In genomic region chr4:15792974-15793373, GRCh38 we compare ENCODE assay signal across 20 cellular contexts. TPM values are rescaled to one million over a fixed set of nuclear protein-coding genes. Genes with fewer than 3 reads are reported as not detected.
DNase-seq lines count a peak whose midpoint lies in the region; ATAC-seq and TF ChIP-seq lines count a peak whose summit lies in the region.
"Had no signal": no experiment of that assay in that cellular context is flagged by ENCODE, and none has a peak within 500 bp of the region (broad histone marks: within the 10 kb centered on the region; RNA-seq: fewer than 3 reads in every experiment).

No MANE protein-coding gene starts in this region.

- H3K4me3 Mint-ChIP-seq in activated CD4-positive, alpha-beta T cell treated with anti-CD3 and anti-CD28 coated beads, Interleukin-2, amount 10 ng/mL, durations not matched to agents 24 days and 14 days: no peak overlapping the region
- no peak overlapping the region for H3K4me3 Mint-ChIP-seq in activated CD4-positive, alpha-beta T cell treated with anti-CD3 and anti-CD28 coated beads for 36 hours
- H3K4me3 Mint-ChIP-seq in glutamatergic neuron (ENCODE audit: unreplicated experiment): peak overlapping the region; percentile 65
- H3K4me3 Mint-ChIP-seq: CD4-positive, alpha-beta memory T cell; IgD-negative memory B cell had no signal

- 0 out of 4 replicates have a peak overlapping the region, but pooled peaks of 1 of the 2 experiments have one; percentile 12 for H3K4me3 ChIP-seq in DND-41 (ENCODE audit: low read depth in 1 of 2, low read length in 2 of 2)
- no peak overlapping the region for H3K4me3 ChIP-seq in effector memory CD4-positive, alpha-beta T cell (ENCODE audit: insufficient read depth, low read depth, low read length, poor library complexity, severe bottlenecking)
- H3K4me3 ChIP-seq: BLaER1 had no signal

- peaks cover 56% of the 10 kb centered on the region for H4K20me1 ChIP-seq in DND-41 (ENCODE audit: insufficient read depth, low read length)

- H3K79me2 ChIP-seq in DND-41 (ENCODE audit: insufficient read depth, low read length): peaks cover 78% of the 10 kb centered on the region

- CTCF ChIA-PET in activated CD4-positive, alpha-beta T cell treated with anti-CD3 and anti-CD28 coated beads for 36 hours (lab: Charles Lee): interaction anchor here (0.6 to 1.2 kb wide), 2 partner anchors 37 to 40 kb away, joined by 3 read pairs; no protein-coding TSS in a partner anchor

- intact Hi-C loops in activated CD4-positive, alpha-beta T cell treated with anti-CD3 and anti-CD28 coated beads, Interleukin-2, amount 10 ng/mL, durations not matched to agents 24 days and 14 days (cut with micrococcal nuclease): no loop called here
- intact Hi-C loops in activated CD4-positive, alpha-beta T cell treated with anti-CD3 and anti-CD28 coated beads for 36 hours (cut with DNase I, micrococcal nuclease): no loop called here

- H3K9me3 ChIP-seq in DND-41 (ENCODE audit: insufficient read depth, low read length, severe bottlenecking): no peaks in the 10 kb centered on the region
- no peaks in the 10 kb centered on the region for H3K9me3 ChIP-seq in effector memory CD4-positive, alpha-beta T cell (ENCODE audit: control insufficient read depth, low read length)

- TF ChIP-seq CTCF in DND-41 (IDR thresholded peaks at IDR 0.05; ENCODE audit: borderline replicate concordance, extremely low read depth, low read length, poor library complexity, severe bottlenecking) (no peak), glutamatergic neuron (IDR thresholded peaks at IDR 0.05; ENCODE audit: partially characterized antibody, unreplicated experiment) (no peak)

- peak overlapping the region; percentile 44; the same call in 1 of the 2 replicates for H3K4me2 ChIP-seq in DND-41 (ENCODE audit: insufficient read depth, low read length)

- H3K27ac Mint-ChIP-seq in activated CD4-positive, alpha-beta T cell treated with anti-CD3 and anti-CD28 coated beads, Interleukin-2, amount 10 ng/mL, durations not matched to agents 24 days and 14 days: peak overlapping the region; percentile 48
- no peak overlapping the region for H3K27ac Mint-ChIP-seq in activated CD4-positive, alpha-beta T cell treated with anti-CD3 and anti-CD28 coated beads for 36 hours
- peak overlapping the region; percentile 91 for H3K27ac Mint-ChIP-seq in glutamatergic neuron (ENCODE audit: unreplicated experiment)
- H3K27ac Mint-ChIP-seq: CD4-positive, alpha-beta memory T cell had no signal

- H3K36me3 Mint-ChIP-seq in activated CD4-positive, alpha-beta T cell treated with anti-CD3 and anti-CD28 coated beads, Interleukin-2, amount 10 ng/mL, durations not matched to agents 24 days and 14 days (ENCODE audit: low read depth): peaks cover 48% of the 10 kb centered on the region
- peaks cover 13% of the 10 kb centered on the region for H3K36me3 Mint-ChIP-seq in activated CD4-positive, alpha-beta T cell treated with anti-CD3 and anti-CD28 coated beads for 36 hours (ENCODE audit: low read depth)
- H3K36me3 Mint-ChIP-seq in glutamatergic neuron (ENCODE audit: unreplicated experiment): peaks cover 13% of the 10 kb centered on the region
- H3K36me3 Mint-ChIP-seq: IgD-negative memory B cell had no signal

- H3K36me3 ChIP-seq in DND-41 (ENCODE audit: insufficient read depth, low read length): peaks cover 67% of the 10 kb centered on the region
- no peaks in the 10 kb centered on the region for H3K36me3 ChIP-seq in effector memory CD4-positive, alpha-beta T cell (ENCODE audit: control insufficient read depth, insufficient read depth, low read length)

- DNase-seq in activated CD4-positive, alpha-beta T cell treated with anti-CD3 and anti-CD28 coated beads, Interleukin-2, amount 10 ng/mL, durations not matched to agents 24 days and 14 days: no peak
- DNase-seq in activated CD4-positive, alpha-beta T cell treated with anti-CD3 and anti-CD28 coated beads for 36 hours: no peak
- DNase-seq in DND-41 (no peak), NCI-H82 (lab: John Stamatoyannopoulos, UW) (peak; percentile 43), glutamatergic neuron (no peak), NCI-H187 (lab: John Stamatoyannopoulos, UW) (no peak)
- DNase-seq in effector memory CD4-positive, alpha-beta T cell: no peak
- DNase-seq: CD4-positive, alpha-beta memory T cell; DMS79; Karpas-422; NCI-H1048; NCI-H1436; NCI-H2029; NCI-H345; SHP77 treated with DMSO at 0.1 percent for 48 hours had no signal

- no peak overlapping the region for H2AFZ ChIP-seq in DND-41 (ENCODE audit: low read depth, low read length)

- H3K27me3 Mint-ChIP-seq in activated CD4-positive, alpha-beta T cell treated with anti-CD3 and anti-CD28 coated beads, Interleukin-2, amount 10 ng/mL, durations not matched to agents 24 days and 14 days: peaks cover 1% of the 10 kb centered on the region
- no peaks in the 10 kb centered on the region for H3K27me3 Mint-ChIP-seq in activated CD4-positive, alpha-beta T cell treated with anti-CD3 and anti-CD28 coated beads for 36 hours
- H3K27me3 Mint-ChIP-seq in glutamatergic neuron (ENCODE audit: unreplicated experiment): peaks cover 6% of the 10 kb centered on the region

- H3K4me1 ChIP-seq in DND-41 (ENCODE audit: insufficient read depth, low read length): peaks cover 73% of the 10 kb centered on the region
- H3K4me1 ChIP-seq in effector memory CD4-positive, alpha-beta T cell (ENCODE audit: control insufficient read depth, insufficient read depth, low read length, poor library complexity, severe bottlenecking): no peaks in the 10 kb centered on the region

- H3K27ac ChIP-seq in DND-41 (ENCODE audit: low read length): peak overlapping the region; percentile 27; the same call in 1 of the 2 replicates
- no peak overlapping the region for H3K27ac ChIP-seq in effector memory CD4-positive, alpha-beta T cell (ENCODE audit: insufficient read depth, low read length, poor library complexity, severe bottlenecking)
- H3K27ac ChIP-seq: BLaER1 had no signal

- peaks cover 4% of the 10 kb centered on the region for H3K9me3 Mint-ChIP-seq in activated CD4-positive, alpha-beta T cell treated with anti-CD3 and anti-CD28 coated beads, Interleukin-2, amount 10 ng/mL, durations not matched to agents 24 days and 14 days
- no peaks in the 10 kb centered on the region for H3K9me3 Mint-ChIP-seq in activated CD4-positive, alpha-beta T cell treated with anti-CD3 and anti-CD28 coated beads for 36 hours (ENCODE audit: low read depth)
- H3K9me3 Mint-ChIP-seq in glutamatergic neuron (ENCODE audit: unreplicated experiment): peaks cover 11% of the 10 kb centered on the region
- H3K9me3 Mint-ChIP-seq: IgD-negative memory B cell had no signal

- POLR2A ChIA-PET in activated CD4-positive, alpha-beta T cell treated with anti-CD3 and anti-CD28 coated beads for 36 hours (lab: Charles Lee): no interaction called here

- H3K4me1 Mint-ChIP-seq in activated CD4-positive, alpha-beta T cell treated with anti-CD3 and anti-CD28 coated beads, Interleukin-2, amount 10 ng/mL, durations not matched to agents 24 days and 14 days: peaks cover 50% of the 10 kb centered on the region
- H3K4me1 Mint-ChIP-seq in activated CD4-positive, alpha-beta T cell treated with anti-CD3 and anti-CD28 coated beads for 36 hours: peaks cover 55% of the 10 kb centered on the region
- peaks cover 22% of the 10 kb centered on the region for H3K4me1 Mint-ChIP-seq in glutamatergic neuron (ENCODE audit: low read depth, unreplicated experiment)

- ATAC-seq in activated CD4-positive, alpha-beta T cell treated with anti-CD3 and anti-CD28 coated beads for 36 hours: no peak
- no peak for ATAC-seq in DND-41 (ENCODE audit: insufficient read depth, low read depth)

- no peak overlapping the region for H3K9ac ChIP-seq in DND-41 (ENCODE audit: low read depth, low read length)
- H3K9ac ChIP-seq: BLaER1 had no signal

- no peaks in the 10 kb centered on the region for H3K27me3 ChIP-seq in DND-41 (ENCODE audit: insufficient read depth, low read length, poor library complexity)
- no peaks in the 10 kb centered on the region for H3K27me3 ChIP-seq in effector memory CD4-positive, alpha-beta T cell (replicated peaks; ENCODE audit: control insufficient read depth, insufficient read depth, low read length, poor library complexity, severe bottlenecking)
- H3K27me3 ChIP-seq: BLaER1 had no signal

RNA-seq across cellular contexts. Expression of gene CD38, which starts 14.8 kb away (rescaled TPM):
- 89.6 and 103 TPM in 2 replicates for total RNA-seq in activated CD4-positive, alpha-beta T cell treated with anti-CD3 and anti-CD28 coated beads, Interleukin-2, amount 10 ng/mL, durations not matched to agents 24 days and 14 days
- total RNA-seq in activated CD4-positive, alpha-beta T cell treated with anti-CD3 and anti-CD28 coated beads for 36 hours: 10 to 100 TPM; 15.0 to 17.3 TPM
- 0.37 TPM for total RNA-seq in glutamatergic neuron (ENCODE audit: unreplicated experiment)
- total RNA-seq: A673, G401, MCF 10A had no signal

Comparison
In these comparisons a context has a peak if more than half of its experiments do, and no peak if none do; other contexts are left out.
1. RNA of gene CD38, which starts 14.8 kb away (total RNA-seq): 89.6 to 103 TPM in activated CD4-positive, alpha-beta T cell treated with anti-CD3 and anti-CD28 coated beads, Interleukin-2, amount 10 ng/mL, durations not matched to agents 24 days and 14 days and 15.0 to 17.3 TPM in activated CD4-positive, alpha-beta T cell treated with anti-CD3 and anti-CD28 coated beads for 36 hours; 0.37 TPM in glutamatergic neuron (single experiment); every median in the first group is over 10 times any median in the second.